8 cellular contexts compared by ENCODE assay signal in genomic region chr2:27627963-27628766, GRCh38. TPM values are rescaled to one million over a fixed set of nuclear protein-coding genes. Genes with fewer than 3 reads are reported as not detected.
A peak's percentile ranks its signal among the peaks of the same experiment; 100 is the strongest.
DNase-seq lines count a peak whose midpoint lies in the region; ATAC-seq, FAIRE-seq and TF ChIP-seq lines count a peak whose summit lies in the region.

No MANE protein-coding gene starts in this region.

- H3K9me3 ChIP-seq in upper lobe of right lung, result no peaks in the 10 kb centered on the region

- peak; percentile 52 for ATAC-seq in upper lobe of right lung

- peak; percentile 41 for DNase-seq in NCI-H2227 (lab: John Stamatoyannopoulos, UW; ENCODE audit: unreplicated experiment)
- DNase-seq in NCI-H2227 treated with DMSO at 0.1 percent for 48 hours (lab: John Stamatoyannopoulos, UW), result no peak
- DNase-seq in HFF-Myc (ENCODE audit: extremely low read depth, low read depth), result no peak
- DNase-seq in NCI-H226, result peak; percentile 95
- DNase-seq in dorsolateral prefrontal cortex, result peak in 2 of 10 donors; percentile 7 to 27
- DNase-seq in medulla oblongata (ENCODE audit: extremely low spot score), result peak; percentile 28
- DNase-seq in upper lobe of right lung, result no peak
- no peak for DNase-seq in GM19239 (ENCODE audit: insufficient read length, low spot score)

- intact Hi-C loops in dorsolateral prefrontal cortex (cut with DNase I), result loop anchor here (2.0 to 10.0 kb wide), 2 partner anchors 133 to 139 kb away; partner anchors contain the start of genes FNDC4 (in 1 of the 2), GCKR (in 1 of the 2) and IFT172 (in 1 of the 2)
- intact Hi-C loops in upper lobe of right lung (cut with DNase I), result no loop called here

- peak overlapping the region in 58 of 59 donors; percentile 13 to 97 (median 86) for H3K27ac ChIP-seq in dorsolateral prefrontal cortex
- H3K27ac ChIP-seq in upper lobe of right lung, result peak overlapping the region; percentile 73

- peaks cover 38% of the 10 kb centered on the region for H3K36me3 ChIP-seq in upper lobe of right lung

- FAIRE-seq in GM19239 (lab: Jason Lieb, UNC), result no peak

- no peak for TF ChIP-seq CTCF in HFF-Myc (IDR thresholded peaks at IDR 0.05; ENCODE audit: low read depth, low read length, missing control alignments)
- no peak for TF ChIP-seq CTCF in dorsolateral prefrontal cortex (IDR thresholded peaks at IDR 0.05 in 54 of 56, conservative IDR thresholded peaks at IDR 0.05 in 2 of 56; ENCODE audit: low read depth in 1 of 56, partially characterized antibody in 56 of 56)
- no peak for TF ChIP-seq CTCF in upper lobe of right lung (IDR thresholded peaks at IDR 0.05)

- H3K4me3 ChIP-seq in HFF-Myc (replicated peaks; ENCODE audit: low read depth, low read length) (peak overlapping the region; percentile 87), dorsolateral prefrontal cortex (peak overlapping the region; percentile 68 to 99 (median 85)), upper lobe of right lung (peak overlapping the region; percentile 86)

- no peaks in the 10 kb centered on the region for H3K27me3 ChIP-seq in dorsolateral prefrontal cortex
- H3K27me3 ChIP-seq in upper lobe of right lung, result no peaks in the 10 kb centered on the region

- peaks cover 12% of the 10 kb centered on the region for H3K4me1 ChIP-seq in upper lobe of right lung

RNA-seq across cellular contexts. Expression of gene CCDC121, which starts 0.6 kb away (rescaled TPM):
- total RNA-seq in dorsolateral prefrontal cortex (10 to 100 TPM in 10 of 120 experiments, 1 to 10 TPM in 110; 2.9 to 21.9 (median 6.8) TPM), upper lobe of right lung (4.2 TPM)

RNA-seq across cellular contexts. Expression of gene GPN1, which starts 0.7 kb away (rescaled TPM):
- 10 to 100 TPM; 11.8 to 39.6 (median 21.3) TPM for total RNA-seq in dorsolateral prefrontal cortex
- total RNA-seq in upper lobe of right lung, result 23.4 TPM

RNA-seq across cellular contexts. Expression of gene SUPT7L, which starts 35.2 kb away (rescaled TPM):
- 10 to 100 TPM; 35.6 to 63.4 (median 50.9) TPM for total RNA-seq in dorsolateral prefrontal cortex
- total RNA-seq in upper lobe of right lung, result 30.5 TPM

RNA-seq across cellular contexts. Expression of gene SLC4A1AP, which starts 35.5 kb away (rescaled TPM):
- 10 to 100 TPM; 23.6 to 51.6 (median 39.4) TPM for total RNA-seq in dorsolateral prefrontal cortex
- total RNA-seq in upper lobe of right lung, result 18.7 TPM

RNA-seq across cellular contexts. Expression of gene ZNF512, which starts 45.3 kb away (rescaled TPM):
- total RNA-seq in dorsolateral prefrontal cortex (10 to 100 TPM; 30.4 to 63.1 (median 44.4) TPM), upper lobe of right lung (30.8 TPM)

Comparison
In these comparisons a context has a peak if more than half of its experiments do, and no peak if none do; other contexts are left out.
1. DNase-seq: peak in NCI-H2227 (single experiment), NCI-H226 (single experiment) and medulla oblongata (single experiment); none in NCI-H2227 treated with DMSO at 0.1 percent for 48 hours (single experiment), HFF-Myc (single experiment), upper lobe of right lung (single experiment) and GM19239 (single experiment).
2. Peak in every context shown above with its lines, with median percentiles within 50 percentile points of each other: H3K4me3 ChIP-seq.